In genomic region chr2:96164459-96165184, GRCh38 we compare ENCODE assay signal across 8 cellular contexts. TPM values are rescaled to one million over a fixed set of nuclear protein-coding genes. Genes with fewer than 3 reads are reported as not detected.
DNase-seq lines count a peak whose midpoint lies in the region; ATAC-seq and TF ChIP-seq lines count a peak whose summit lies in the region.

No MANE protein-coding gene starts in this region.

- H3K36me3 Mint-ChIP-seq in dendritic cell treated with granulocyte-macrophage colony-stimulating factor and Interleukin-4, amounts not matched to agents 40 ng/mL and 50 ng/mL, for 4 days (ENCODE audit: low read depth): no peaks in the 10 kb centered on the region

- intact Hi-C loops in dendritic cell treated with granulocyte-macrophage colony-stimulating factor and Interleukin-4, amounts not matched to agents 40 ng/mL and 50 ng/mL, for 4 days (cut with micrococcal nuclease): no loop called here

- peaks cover 9% of the 10 kb centered on the region for H3K4me1 Mint-ChIP-seq in dendritic cell treated with granulocyte-macrophage colony-stimulating factor and Interleukin-4, amounts not matched to agents 40 ng/mL and 50 ng/mL, for 4 days (ENCODE audit: low read depth)

- peak; percentile 77 for TF ChIP-seq POLR2A in GM18526 (IDR thresholded peaks at IDR 0.05; ENCODE audit: extremely low read depth, insufficient read length)

- H3K27ac Mint-ChIP-seq in dendritic cell treated with granulocyte-macrophage colony-stimulating factor and Interleukin-4, amounts not matched to agents 40 ng/mL and 50 ng/mL, for 4 days: peak overlapping the region; percentile 47

- no peaks in the 10 kb centered on the region for H3K9me3 Mint-ChIP-seq in dendritic cell treated with granulocyte-macrophage colony-stimulating factor and Interleukin-4, amounts not matched to agents 40 ng/mL and 50 ng/mL, for 4 days

- ATAC-seq in HG02642 (IDR thresholded peaks at IDR 0.05; ENCODE audit: poor library complexity, unreplicated experiment): peak; percentile 73

- peaks cover 2% of the 10 kb centered on the region for H3K27me3 Mint-ChIP-seq in dendritic cell treated with granulocyte-macrophage colony-stimulating factor and Interleukin-4, amounts not matched to agents 40 ng/mL and 50 ng/mL, for 4 days

- DNase-seq in SK-N-DZ (ENCODE audit: low spot score) (peak; percentile 91), hepatic stellate cell (ENCODE audit: low spot score) (no peak), NCI-H128 (lab: John Stamatoyannopoulos, UW; ENCODE audit: unreplicated experiment) (no peak), DMS153 (lab: John Stamatoyannopoulos, UW) (no peak)
- peak; percentile 40 for DNase-seq in stimulated activated CD4-positive, alpha-beta T cell treated with anti-CD3 and anti-CD28 coated beads, Interleukin-2, amount 100 ng/mL, for 4 hours (ENCODE audit: low read depth)

- H3K4me3 Mint-ChIP-seq in dendritic cell treated with granulocyte-macrophage colony-stimulating factor and Interleukin-4, amounts not matched to agents 40 ng/mL and 50 ng/mL, for 4 days: no peak overlapping the region

RNA-seq across cellular contexts. Expression of gene DUSP2, which starts 19.4 kb away (rescaled TPM):
- polyA plus RNA-seq in SK-N-DZ (2014; cell fraction: cytosol; rRNA removed): 4.1 and 8.1 TPM in 2 replicates
- polyA plus RNA-seq in SK-N-DZ (2014; cell fraction: nucleus; rRNA removed): 40.0 and 55.5 TPM in 2 replicates

RNA-seq across cellular contexts. Expression of gene ASTL, which starts 26.3 kb away (rescaled TPM):
- not detected in 2 replicates for polyA plus RNA-seq in SK-N-DZ (2014; cell fraction: cytosol; rRNA removed)
- polyA plus RNA-seq in SK-N-DZ (2014; cell fraction: nucleus; rRNA removed): not detected in 2 replicates

RNA-seq across cellular contexts. Expression of gene STARD7, which starts 44.0 kb away (rescaled TPM):
- 191 and 326 TPM in 2 replicates for polyA plus RNA-seq in SK-N-DZ (2014; cell fraction: cytosol; rRNA removed)
- polyA plus RNA-seq in SK-N-DZ (2014; cell fraction: nucleus; rRNA removed): 165 and 200 TPM in 2 replicates

RNA-seq across cellular contexts. Expression of gene ADRA2B, which starts 48.3 kb away (rescaled TPM):
- not detected in 2 replicates for polyA plus RNA-seq in SK-N-DZ (2014; cell fraction: cytosol; rRNA removed)
- 0.27 and 0.30 TPM in 2 replicates for polyA plus RNA-seq in SK-N-DZ (2014; cell fraction: nucleus; rRNA removed)

Comparison
In these comparisons a context has a peak if more than half of its experiments do, and no peak if none do; other contexts are left out.
1. DNase-seq: peak in SK-N-DZ (single experiment) and stimulated activated CD4-positive, alpha-beta T cell treated with anti-CD3 and anti-CD28 coated beads, Interleukin-2, amount 100 ng/mL, for 4 hours (single experiment); none in hepatic stellate cell (single experiment), NCI-H128 (single experiment) and DMS153 (single experiment).